21 cellular contexts compared by ENCODE assay signal in genomic region chr18:9765505-9765904, GRCh38. TPM values are rescaled to one million over a fixed set of nuclear protein-coding genes. Genes with fewer than 3 reads are reported as not detected.
DNase-seq lines count a peak whose midpoint lies in the region; ATAC-seq and TF ChIP-seq lines count a peak whose summit lies in the region.
"Had no signal": no experiment of that assay in that cellular context is flagged by ENCODE, and none has a peak within 500 bp of the region (broad histone marks: within the 10 kb centered on the region; RNA-seq: fewer than 3 reads in every experiment).

No MANE protein-coding gene starts in this region.

- CTCF ChIA-PET in activated CD4-positive, alpha-beta memory T cell treated with anti-CD3 and anti-CD28 coated beads for 36 hours (lab: Charles Lee): no interaction called here

- peak overlapping the region in 1 of 2 donors; percentile 37 for H3K27ac ChIP-seq in left lung
- H3K27ac ChIP-seq: 22Rv1, foreskin keratinocyte, left ventricle myocardium inferior had no signal

- intact Hi-C loops in left lung (cut with DNase I): no loop called here
- intact Hi-C loops in activated CD4-positive, alpha-beta memory T cell treated with anti-CD3 and anti-CD28 coated beads for 36 hours (cut with micrococcal nuclease): no loop called here

- TF ChIP-seq CTCF in left lung (IDR thresholded peaks at IDR 0.05): no peak

- H3K27me3 Mint-ChIP-seq in stimulated activated naive B cell treated with anti-CD40 and anti-IgM and Interleukin-4, amounts not matched to agents 10 μg/mL and 1 μg/mL and 100 μg/mL, for 72 hours: peaks cover 0 to 6% of the 10 kb centered on the region in 2 donors
- H3K27me3 Mint-ChIP-seq in activated CD4-positive, alpha-beta memory T cell treated with anti-CD3 and anti-CD28 coated beads for 36 hours: peaks cover 3% of the 10 kb centered on the region

- POLR2A ChIA-PET in activated CD4-positive, alpha-beta memory T cell treated with anti-CD3 and anti-CD28 coated beads for 36 hours (lab: Charles Lee): no interaction called here

- no peak overlapping the region for H3K4me3 ChIP-seq in left lung
- H3K4me3 ChIP-seq: ascending aorta, HAP-1, left ventricle myocardium inferior, spleen, thoracic aorta had no signal

- peak overlapping the region; percentile 26 for H3K27ac Mint-ChIP-seq in stimulated activated naive B cell treated with anti-CD40 and anti-IgM and Interleukin-4, amounts not matched to agents 10 μg/mL and 1 μg/mL and 100 μg/mL, for 72 hours
- H3K27ac Mint-ChIP-seq in activated CD4-positive, alpha-beta memory T cell treated with anti-CD3 and anti-CD28 coated beads for 36 hours: no peak overlapping the region

- H3K27me3 ChIP-seq in left lung: no peaks in the 10 kb centered on the region
- H3K27me3 ChIP-seq: ascending aorta, foreskin keratinocyte, spleen had no signal

- DNase-seq in NCI-H1417 (lab: John Stamatoyannopoulos, UW) (peak in 2 of 3 experiments; percentile 3 to 63), NCI-H1417 treated with DMSO at 0.1 percent for 48 hours (lab: John Stamatoyannopoulos, UW) (no peak), NCI-H82 (lab: John Stamatoyannopoulos, UW) (peak; percentile 75), left lung (no peak), OCI-M2 (lab: John Stamatoyannopoulos, UW; ENCODE audit: unreplicated experiment) (no peak)
- DNase-seq in stimulated activated naive B cell treated with anti-CD40 and anti-IgM and Interleukin-4, amounts not matched to agents 10 μg/mL and 1 μg/mL and 100 μg/mL, for 72 hours: no peak
- no peak for DNase-seq in activated CD4-positive, alpha-beta memory T cell treated with anti-CD3 and anti-CD28 coated beads for 36 hours
- DNase-seq: activated CD4-positive, alpha-beta T cell treated with anti-CD3 and anti-CD28 coated beads for 48 hours; activated CD8-positive, alpha-beta memory T cell treated with anti-CD3 and anti-CD28 coated beads, Interleukin-2, amount 50 U/mL, for 48 hours; activated naive CD4-positive, alpha-beta T cell; foreskin keratinocyte; left ventricle myocardium inferior; NCI-H1048; spleen; T-helper 9 cell had no signal

- ATAC-seq in left lung (peak; percentile 74), GM21367 (IDR thresholded peaks at IDR 0.05; ENCODE audit: unreplicated experiment) (no peak)
- ATAC-seq in stimulated activated naive B cell treated with anti-CD40 and anti-IgM and Interleukin-4, amounts not matched to agents 10 μg/mL and 1 μg/mL and 100 μg/mL, for 72 hours (replicated peaks): no peak

- H3K4me3 Mint-ChIP-seq in stimulated activated naive B cell treated with anti-CD40 and anti-IgM and Interleukin-4, amounts not matched to agents 10 μg/mL and 1 μg/mL and 100 μg/mL, for 72 hours: no peak overlapping the region
- no peak overlapping the region for H3K4me3 Mint-ChIP-seq in activated CD4-positive, alpha-beta memory T cell treated with anti-CD3 and anti-CD28 coated beads for 36 hours

- no peaks in the 10 kb centered on the region for H3K36me3 ChIP-seq in left lung
- H3K36me3 ChIP-seq: ascending aorta, HAP-1, left ventricle myocardium inferior, spleen, thoracic aorta had no signal

- H3K9me3 ChIP-seq in left lung: no peaks in the 10 kb centered on the region
- H3K9me3 ChIP-seq: thoracic aorta had no signal

- H3K36me3 Mint-ChIP-seq in stimulated activated naive B cell treated with anti-CD40 and anti-IgM and Interleukin-4, amounts not matched to agents 10 μg/mL and 1 μg/mL and 100 μg/mL, for 72 hours: peaks cover 11 to 15% of the 10 kb centered on the region in 2 donors
- no peaks in the 10 kb centered on the region for H3K36me3 Mint-ChIP-seq in activated CD4-positive, alpha-beta memory T cell treated with anti-CD3 and anti-CD28 coated beads for 36 hours

- peaks cover 0 to 7% of the 10 kb centered on the region in 2 donors for H3K9me3 Mint-ChIP-seq in stimulated activated naive B cell treated with anti-CD40 and anti-IgM and Interleukin-4, amounts not matched to agents 10 μg/mL and 1 μg/mL and 100 μg/mL, for 72 hours
- no peaks in the 10 kb centered on the region for H3K9me3 Mint-ChIP-seq in activated CD4-positive, alpha-beta memory T cell treated with anti-CD3 and anti-CD28 coated beads for 36 hours

- H3K4me1 Mint-ChIP-seq in stimulated activated naive B cell treated with anti-CD40 and anti-IgM and Interleukin-4, amounts not matched to agents 10 μg/mL and 1 μg/mL and 100 μg/mL, for 72 hours: peaks cover 0 to 9% of the 10 kb centered on the region in 2 donors
- H3K4me1 Mint-ChIP-seq in activated CD4-positive, alpha-beta memory T cell treated with anti-CD3 and anti-CD28 coated beads for 36 hours (ENCODE audit: low read depth): no peaks in the 10 kb centered on the region

- peaks cover 0 to 67% of the 10 kb centered on the region in 2 donors for H3K4me1 ChIP-seq in left lung
- H3K4me1 ChIP-seq: foreskin keratinocyte, left ventricle myocardium inferior had no signal

RNA-seq across cellular contexts. Expression of gene RAB31, which starts 57.4 kb away (rescaled TPM):
- 100 to 1,000 TPM; 115 to 135 TPM for total RNA-seq in left lung
- under 1 TPM; 0.58 to 0.71 TPM for total RNA-seq in activated CD4-positive, alpha-beta memory T cell treated with anti-CD3 and anti-CD28 coated beads for 36 hours
- total RNA-seq: OCI-LY7 had no signal

Comparison
In these comparisons a context has a peak if more than half of its experiments do, and no peak if none do; other contexts are left out.
1. DNase-seq: peak in NCI-H1417 (2 of 3) and NCI-H82 (single experiment); none in NCI-H1417 treated with DMSO at 0.1 percent for 48 hours (single experiment), left lung (0 of 2), stimulated activated naive B cell treated with anti-CD40 and anti-IgM and Interleukin-4, amounts not matched to agents 10 μg/mL and 1 μg/mL and 100 μg/mL, for 72 hours (single experiment), activated CD4-positive, alpha-beta memory T cell treated with anti-CD3 and anti-CD28 coated beads for 36 hours (single experiment) and OCI-M2 (single experiment).
2. RNA of gene RAB31, which starts 57.4 kb away (total RNA-seq): 115 to 135 TPM in left lung; 0.58 to 0.71 TPM in activated CD4-positive, alpha-beta memory T cell treated with anti-CD3 and anti-CD28 coated beads for 36 hours; every median in the first group is over 10 times any median in the second.